ENCODE assay signal across 9 cellular contexts in genomic region chr2:102209474-102209873, GRCh38. TPM values are rescaled to one million over a fixed set of nuclear protein-coding genes. Genes with fewer than 3 reads are reported as not detected.
"Had no signal": no experiment of that assay in that cellular context is flagged by ENCODE, and none has a peak within 500 bp of the region (broad histone marks: within the 10 kb centered on the region; RNA-seq: fewer than 3 reads in every experiment).

No MANE protein-coding gene starts in this region.

- H3K4me3 ChIP-seq: GM12878 had no signal

- DNase-seq: GDM1, GF-D8 had no signal

- FAIRE-seq: G401.6, GM12878, GM12891, GM12892, GM18507, GM19239 had no signal

- ATAC-seq: GM12878 had no signal

RNA-seq across cellular contexts. Expression of gene IL1RL2, which starts 22.7 kb away (rescaled TPM):
- total RNA-seq: G401, GM12878 had no signal
- polyA plus RNA-seq: GM12878 had no signal
